16 cellular contexts compared by ENCODE assay signal in genomic region chr4:130395871-130396270, GRCh38.
A peak's percentile ranks its signal among the peaks of the same experiment; 100 is the strongest.
DNase-seq lines count a peak whose midpoint lies in the region; ATAC-seq, FAIRE-seq and TF ChIP-seq lines count a peak whose summit lies in the region.
"Had no signal": no experiment of that assay in that cellular context is flagged by ENCODE, and none has a peak within 500 bp of the region (broad histone marks: within the 10 kb centered on the region; RNA-seq: fewer than 3 reads in every experiment).

No MANE protein-coding gene starts in this region.

- WGBS in pancreas, 2 donors: 38 to 51% methylated on average over 2 of the region's 2 CpGs

- no peaks in the 10 kb centered on the region for H3K4me1 ChIP-seq in pancreas
- H3K4me1 ChIP-seq: esophagus squamous epithelium, testis had no signal

- no peak overlapping the region for H3K27ac ChIP-seq in pancreas
- H3K27ac ChIP-seq: esophagus squamous epithelium, testis had no signal

- intact Hi-C loops in Right ventricle myocardium superior (cut with DNase I): no loop called here
- intact Hi-C loops in pancreas (cut with DNase I): no loop called here

- ATAC-seq in Right ventricle myocardium superior (ENCODE audit: poor library complexity) (no peak), pancreas (no peak)

- H3K9me3 ChIP-seq in pancreas: no peaks in the 10 kb centered on the region
- H3K9me3 ChIP-seq: esophagus squamous epithelium, testis had no signal

- H3K4me3 ChIP-seq in choroid plexus epithelial cell (ENCODE audit: low read depth, low read length) (no peak overlapping the region), pancreas (no peak overlapping the region)
- H3K4me3 ChIP-seq: esophagus squamous epithelium, testis had no signal

- no peaks in the 10 kb centered on the region for H3K27me3 ChIP-seq in pancreas
- H3K27me3 ChIP-seq: esophagus squamous epithelium, testis had no signal

- no peaks in the 10 kb centered on the region for H3K36me3 ChIP-seq in pancreas
- H3K36me3 ChIP-seq: esophagus squamous epithelium had no signal

- no peak for TF ChIP-seq CTCF in choroid plexus epithelial cell (conservative IDR thresholded peaks at IDR 0.05; ENCODE audit: low read depth, low read length)
- TF ChIP-seq CTCF in pancreas (IDR thresholded peaks at IDR 0.05): no peak

- FAIRE-seq in pancreas (lab: Jason Lieb, UNC): no peak

- peak; percentile 3 for DNase-seq in AG08395 (ENCODE audit: low spot score)
- DNase-seq in M059J (ENCODE audit: low read depth): peak; percentile 1
- DNase-seq in choroid plexus epithelial cell (ENCODE audit: low read depth): peak; percentile 90
- peak; percentile 95 for DNase-seq in iris pigment epithelial cell (ENCODE audit: low read depth)
- DNase-seq in activated CD8-positive, alpha-beta memory T cell treated with anti-CD3 and anti-CD28 coated beads for 24 hours: no peak
- no peak for DNase-seq in HuH-7.5 (ENCODE audit: low spot score)
- no peak for DNase-seq in Right ventricle myocardium superior
- no peak for DNase-seq in pancreas
- DNase-seq: activated CD4-positive, CD25-positive, alpha-beta regulatory T cell treated with anti-CD3 and anti-CD28 coated beads, Interleukin-2, amount 50 U/mL, for 72 hours; activated naive CD4-positive, alpha-beta T cell treated with anti-CD3 and anti-CD28 coated beads, Interleukin-2, amount 10 ng/mL, durations not matched to agents 7 days and 5 days; DMS 273 treated with DMSO at 0.1 percent for 48 hours; esophagus squamous epithelium; MV-4-11; NCI-H2171 treated with DMSO at 0.1 percent for 48 hours; T-helper 1 cell; testis had no signal

Comparison
In these comparisons a context has a peak if more than half of its experiments do, and no peak if none do; other contexts are left out.
1. DNase-seq: peak in AG08395 (single experiment), M059J (single experiment), choroid plexus epithelial cell (single experiment) and iris pigment epithelial cell (single experiment); none in activated CD8-positive, alpha-beta memory T cell treated with anti-CD3 and anti-CD28 coated beads for 24 hours (single experiment), HuH-7.5 (single experiment), Right ventricle myocardium superior (single experiment) and pancreas (0 of 6).